In the genomic region with DNA sequence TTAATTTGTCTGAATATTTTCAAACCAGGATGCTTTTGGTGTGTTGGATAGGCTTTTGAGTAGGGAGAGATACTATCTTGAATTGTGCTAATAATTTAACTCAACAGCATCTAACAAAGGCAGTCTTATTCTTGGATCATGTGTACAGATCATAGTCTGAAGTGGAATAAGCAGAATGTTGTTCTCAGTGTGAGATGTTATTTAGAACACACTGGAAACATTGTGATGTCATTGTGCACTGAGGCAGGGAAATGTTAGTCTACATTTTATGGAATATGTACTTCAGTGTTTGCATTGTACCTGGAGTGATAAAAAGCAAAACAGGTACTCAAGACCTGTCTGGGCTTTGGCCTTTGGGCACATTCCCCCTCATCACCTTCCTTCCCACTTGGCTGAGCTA, we compare ENCODE assay signal across 27 cellular contexts.
"Had no signal": no experiment of that assay in that cellular context is flagged by ENCODE, and none has a peak within 500 bp of the region (broad histone marks: within the 10 kb centered on the region; RNA-seq: fewer than 3 reads in every experiment).

No MANE protein-coding gene starts in this region.

- H3K4me3 ChIP-seq: colonic mucosa, esophagus squamous epithelium, heart left ventricle, left lung, mucosa of descending colon, psoas muscle, thoracic aorta, transverse colon, upper lobe of right lung, uterus had no signal

- H3K79me2 ChIP-seq: parathyroid adenoma had no signal

- H3K9me3 ChIP-seq: colonic mucosa, esophagus squamous epithelium, left lung, mucosa of descending colon, psoas muscle, thoracic aorta, transverse colon, upper lobe of right lung, uterus had no signal

- ATAC-seq: heart left ventricle; left cardiac atrium; left lung; mucosa of descending colon; natural killer cell treated with Interleukin-12 subunit alpha and Interleukin-12 subunit beta and Interleukin-15 and Interleukin-18, amount 100 ng/mL, for 72 hours; psoas muscle; right cardiac atrium; upper lobe of right lung had no signal

- H3K36me3 ChIP-seq: colonic mucosa, esophagus squamous epithelium, heart left ventricle, thoracic aorta, transverse colon, upper lobe of right lung, uterus had no signal

- H3K9ac ChIP-seq: parathyroid adenoma had no signal

- DNase-seq: colonic mucosa; effector CD8-positive, alpha-beta T cell; endodermal cell; erythroblast; esophagus squamous epithelium; heart left ventricle; hippocampal formation; left cardiac atrium; left lung; mesenchymal stem cell; mucosa of descending colon; naive B cell; psoas muscle; right cardiac atrium; small intestine; stimulated activated CD4-positive, alpha-beta T cell treated with anti-CD3 and anti-CD28 coated beads, Interleukin-15, amount 100 ng/mL, for 24 hours; stimulated activated CD4-positive, alpha-beta T cell treated with anti-CD3 and anti-CD28 coated beads, Interleukin-2, amount 100 ng/mL, for 48 hours; stimulated activated naive B cell treated with anti-CD40 and anti-IgM and Interleukin-4, amounts not matched to agents 10 μg/mL and 1 μg/mL and 100 μg/mL, for 72 hours; transverse colon; upper lobe of right lung; uterus had no signal

- FAIRE-seq: endothelial cell of umbilical vein, frontal cortex, islet of Langerhans, small intestine had no signal

- H3K4me1 ChIP-seq: colonic mucosa, parathyroid adenoma, transverse colon, upper lobe of right lung, uterus had no signal

- H3K27ac ChIP-seq: colonic mucosa, esophagus squamous epithelium, heart left ventricle, left lung, parathyroid adenoma, thoracic aorta, transverse colon, upper lobe of right lung, uterus had no signal

- H3K27me3 ChIP-seq: colonic mucosa, esophagus squamous epithelium, heart left ventricle, left lung, transverse colon, upper lobe of right lung, uterus had no signal

- H2AFZ ChIP-seq: parathyroid adenoma had no signal
